In genomic region chr5:141669519-141669918, GRCh38 we compare ENCODE assay signal across 20 cellular contexts. TPM values are rescaled to one million over a fixed set of nuclear protein-coding genes. Genes with fewer than 3 reads are reported as not detected.
DNase-seq lines count a peak whose midpoint lies in the region; ATAC-seq and TF ChIP-seq lines count a peak whose summit lies in the region.
"Had no signal": no experiment of that assay in that cellular context is flagged by ENCODE, and none has a peak within 500 bp of the region (broad histone marks: within the 10 kb centered on the region; RNA-seq: fewer than 3 reads in every experiment).

No MANE protein-coding gene starts in this region.

- in situ Hi-C loops in brain microvascular endothelial cell (cut with HindIII; ENCODE audit: low pct_ligation_motif_present, low sequenced_read_pairs): no loop called here

- TF ChIP-seq CTCF in GM12875 (IDR thresholded peaks at IDR 0.05; ENCODE audit: borderline replicate concordance, insufficient read depth, low read depth, low read length): 0 out of 2 replicates have a peak, but pooled peaks have one; percentile 12
- TF ChIP-seq CTCF in NB4 (IDR thresholded peaks at IDR 0.05; ENCODE audit: low read depth, low read length): peak; percentile 10
- TF ChIP-seq CTCF in brain microvascular endothelial cell (IDR thresholded peaks at IDR 0.05; ENCODE audit: low read depth, low read length, missing control alignments): peak; percentile 46
- peak; percentile 4 for TF ChIP-seq CTCF in retinal pigment epithelial cell (conservative IDR thresholded peaks at IDR 0.05; ENCODE audit: low read depth, low read length)

- H3K4me3 ChIP-seq in GM12875 (ENCODE audit: low read depth, low read length) (no peak overlapping the region), NB4 (ENCODE audit: low read depth, low read length) (no peak overlapping the region), brain microvascular endothelial cell (ENCODE audit: low read depth, low read length) (no peak overlapping the region), retinal pigment epithelial cell (ENCODE audit: low read length) (no peak overlapping the region), aorta (ENCODE audit: low read length in 2 of 2) (no peak overlapping the region)
- H3K4me3 ChIP-seq in CD8-positive, alpha-beta memory T cell (ENCODE audit: low read length): no peak overlapping the region
- H3K4me3 ChIP-seq: hepatocyte, mucosa of descending colon, ovary, skin epidermis, testis had no signal

- ATAC-seq in aorta (ENCODE audit: low FRiP score): no peak
- ATAC-seq: activated T-cell treated with anti-CD3 and anti-CD28 coated beads, Interleukin-2, amount 50 U/mL, for 4 hours; mucosa of descending colon had no signal

- POLR2A ChIA-PET in CD8-positive, alpha-beta memory T cell (lab: Charles Lee): no interaction called here

- H3K4me3 Mint-ChIP-seq in CD8-positive, alpha-beta memory T cell: no peak overlapping the region
- H3K4me3 Mint-ChIP-seq: activated naive CD8-positive, alpha-beta T cell treated with anti-CD3 and anti-CD28 coated beads, Interleukin-2, amount 10 ng/mL, durations not matched to agents 7 days and 5 days; activated T-cell treated with anti-CD3 and anti-CD28 coated beads, Interleukin-2, amount 50 U/mL, for 4 hours had no signal

- H3K36me3 Mint-ChIP-seq in CD8-positive, alpha-beta memory T cell: peaks cover 0 to 6% (median 1%) of the 10 kb centered on the region in 3 donors
- H3K36me3 Mint-ChIP-seq: activated naive CD8-positive, alpha-beta T cell treated with anti-CD3 and anti-CD28 coated beads, Interleukin-2, amount 10 ng/mL, durations not matched to agents 7 days and 5 days had no signal

- H3K27me3 ChIP-seq in brain microvascular endothelial cell (replicated peaks): no peaks in the 10 kb centered on the region
- no peaks in the 10 kb centered on the region for H3K27me3 ChIP-seq in aorta (ENCODE audit: control insufficient read depth in 1 of 2, insufficient read depth in 2 of 2, low read length in 1 of 2)
- no peaks in the 10 kb centered on the region for H3K27me3 ChIP-seq in CD8-positive, alpha-beta memory T cell (ENCODE audit: insufficient read depth, low read length, poor library complexity, severe bottlenecking)
- H3K27me3 ChIP-seq: hepatocyte, ovary, testis had no signal

- no peaks in the 10 kb centered on the region for H3K9me3 ChIP-seq in aorta (ENCODE audit: control insufficient read depth, low read length)
- H3K9me3 ChIP-seq in CD8-positive, alpha-beta memory T cell (ENCODE audit: low read length): no peaks in the 10 kb centered on the region
- H3K9me3 ChIP-seq: mucosa of descending colon, ovary, testis had no signal

- H3K27ac Mint-ChIP-seq in CD8-positive, alpha-beta memory T cell: peak overlapping the region in 1 of 8 donors; percentile 55
- H3K27ac Mint-ChIP-seq: activated naive CD8-positive, alpha-beta T cell treated with anti-CD3 and anti-CD28 coated beads, Interleukin-2, amount 10 ng/mL, durations not matched to agents 7 days and 5 days had no signal

- no peaks in the 10 kb centered on the region for H3K9me3 Mint-ChIP-seq in CD8-positive, alpha-beta memory T cell
- H3K9me3 Mint-ChIP-seq: activated naive CD8-positive, alpha-beta T cell treated with anti-CD3 and anti-CD28 coated beads, Interleukin-2, amount 10 ng/mL, durations not matched to agents 7 days and 5 days; activated T-cell treated with anti-CD3 and anti-CD28 coated beads, Interleukin-2, amount 50 U/mL, for 4 hours had no signal

- intact Hi-C loops in aorta (cut with DNase I): no loop called here

- H3K4me1 Mint-ChIP-seq in CD8-positive, alpha-beta memory T cell: peaks cover 4 to 5% (median 4%) of the 10 kb centered on the region in 3 donors

- WGBS in aorta, 2 donors: 67 to 85% methylated on average over 4 of the region's 4 CpGs

- no peak for DNase-seq in NB4 (ENCODE audit: low read depth)
- DNase-seq in brain microvascular endothelial cell: no peak
- DNase-seq in retinal pigment epithelial cell (ENCODE audit: low read depth): no peak
- no peak for DNase-seq in aorta
- no peak for DNase-seq in CD8-positive, alpha-beta memory T cell
- no peak for DNase-seq in NCI-H2227 (lab: John Stamatoyannopoulos, UW; ENCODE audit: unreplicated experiment)
- DNase-seq: activated CD4-positive, alpha-beta T cell treated with anti-CD3 and anti-CD28 coated beads, Interleukin-2, amount 50 U/mL, for 1 hour; activated naive CD8-positive, alpha-beta T cell treated with anti-CD3 and anti-CD28 coated beads, Interleukin-2, amount 10 ng/mL, durations not matched to agents 7 days and 5 days; activated T-cell treated with anti-CD3 and anti-CD28 coated beads, Interleukin-2, amount 50 U/mL, for 4 hours; C1 segment of cervical spinal cord; central memory CD4-positive, alpha-beta T cell; mucosa of descending colon; NCI-H1694; NCI-H446 treated with DMSO at 0.1 percent for 48 hours; ovary; stimulated activated CD4-positive, alpha-beta T cell treated with anti-CD3 and anti-CD28 coated beads, Interleukin-4, amount 100 ng/mL, for 4 hours; testis had no signal

- no peaks in the 10 kb centered on the region for H3K4me1 ChIP-seq in aorta (ENCODE audit: control insufficient read depth in 1 of 2, insufficient read depth in 2 of 2, low read length in 2 of 2)
- no peaks in the 10 kb centered on the region for H3K4me1 ChIP-seq in CD8-positive, alpha-beta memory T cell (ENCODE audit: insufficient read depth, low read length)

- CTCF ChIA-PET in CD8-positive, alpha-beta memory T cell (lab: Charles Lee): interaction anchor here (0.9 to 8.0 kb wide), 12 partner anchors 12 to 474 kb away, joined by 3 to 57 read pairs (median 4); partner anchors contain the start of genes FCHSD1, PCDH1 and PCDH12

- peaks cover 0 to 2% of the 10 kb centered on the region in 2 donors for H3K27me3 Mint-ChIP-seq in CD8-positive, alpha-beta memory T cell
- H3K27me3 Mint-ChIP-seq: activated naive CD8-positive, alpha-beta T cell treated with anti-CD3 and anti-CD28 coated beads, Interleukin-2, amount 10 ng/mL, durations not matched to agents 7 days and 5 days had no signal

- no peak for TF ChIP-seq POLR2A in NB4 (IDR thresholded peaks at IDR 0.05; ENCODE audit: extremely low read depth, insufficient read length)

- H3K36me3 ChIP-seq in brain microvascular endothelial cell (replicated peaks) (peaks cover 33% of the 10 kb centered on the region), aorta (ENCODE audit: control insufficient read depth in 1 of 2, insufficient read depth in 2 of 2, low read length in 1 of 2) (no peaks in the 10 kb centered on the region)
- no peaks in the 10 kb centered on the region for H3K36me3 ChIP-seq in CD8-positive, alpha-beta memory T cell (ENCODE audit: insufficient read depth, low read length)
- H3K36me3 ChIP-seq: ovary had no signal

- peak overlapping the region; percentile 44 for H3K27ac ChIP-seq in brain microvascular endothelial cell
- no peak overlapping the region for H3K27ac ChIP-seq in aorta (ENCODE audit: low read depth in 1 of 2, low read length in 2 of 2)
- H3K27ac ChIP-seq in CD8-positive, alpha-beta memory T cell (ENCODE audit: low read depth, low read length): no peak overlapping the region
- H3K27ac ChIP-seq: hepatocyte, ovary, skin epidermis, testis had no signal

RNA-seq across cellular contexts. Expression of gene ARAP3, which starts 12.5 kb away (rescaled TPM):
- total RNA-seq in aorta: 10 to 100 TPM; 21.4 to 34.2 TPM
- 10 to 100 TPM in 1 of 2 donors, 1 to 10 TPM in 1; 1.8 to 14.1 TPM for polyA plus RNA-seq in aorta
- total RNA-seq in CD8-positive, alpha-beta memory T cell: 1 to 10 TPM; 6.9 to 7.9 TPM
- 0.20 TPM for polyA plus RNA-seq in CD8-positive, alpha-beta memory T cell

RNA-seq across cellular contexts. Expression of gene FCHSD1, which starts 18.3 kb away (rescaled TPM):
- 10 to 100 TPM; 33.1 to 47.3 TPM for total RNA-seq in aorta
- polyA plus RNA-seq in aorta: 10 to 100 TPM in 1 of 2 donors, 1 to 10 TPM in 1; 9.4 to 59.7 TPM
- 10 to 100 TPM; 31.1 to 33.7 TPM for total RNA-seq in CD8-positive, alpha-beta memory T cell
- 14.6 TPM for polyA plus RNA-seq in CD8-positive, alpha-beta memory T cell

RNA-seq across cellular contexts. Expression of gene RELL2, which starts 32.7 kb away (rescaled TPM):
- 1 to 10 TPM; 1.5 to 1.9 TPM for total RNA-seq in aorta
- 1 to 10 TPM in 1 of 2 donors, under 1 TPM in 1; 0.63 to 2.9 TPM for polyA plus RNA-seq in aorta
- total RNA-seq in CD8-positive, alpha-beta memory T cell: 10 to 100 TPM; 24.8 to 26.2 TPM
- polyA plus RNA-seq in CD8-positive, alpha-beta memory T cell: 3.7 TPM

RNA-seq across cellular contexts. Expression of gene HDAC3, which starts 32.9 kb away (rescaled TPM):
- 10 to 100 TPM; 52.4 to 54.3 TPM for total RNA-seq in aorta
- polyA plus RNA-seq in aorta: 10 to 100 TPM; 21.3 to 86.8 TPM
- total RNA-seq in CD8-positive, alpha-beta memory T cell: 10 to 100 TPM; 74.8 to 78.6 TPM
- polyA plus RNA-seq in CD8-positive, alpha-beta memory T cell: 92.8 TPM

RNA-seq across cellular contexts. Expression of gene DIAPH1, which starts 50.7 kb away (rescaled TPM):
- 100 to 1,000 TPM in 1 of 2 donors, 10 to 100 TPM in 1; 93.4 to 125 TPM for total RNA-seq in aorta
- polyA plus RNA-seq in aorta: 10 to 100 TPM; 30.8 to 44.1 TPM
- total RNA-seq in CD8-positive, alpha-beta memory T cell: 100 to 1,000 TPM; 212 to 217 TPM
- polyA plus RNA-seq in CD8-positive, alpha-beta memory T cell: 151 TPM

Comparison
In these comparisons a context has a peak if more than half of its experiments do, and no peak if none do; other contexts are left out.
1. RNA of gene RELL2, which starts 32.7 kb away (total RNA-seq): 24.8 to 26.2 TPM in CD8-positive, alpha-beta memory T cell; 1.5 to 1.9 TPM in aorta; every median in the first group is over 4 times any median in the second.
2. Peak in every context shown above with its lines, with median percentiles within 50 percentile points of each other: CTCF ChIP-seq.